ENCODE assay signal across 8 cellular contexts in the genomic region with DNA sequence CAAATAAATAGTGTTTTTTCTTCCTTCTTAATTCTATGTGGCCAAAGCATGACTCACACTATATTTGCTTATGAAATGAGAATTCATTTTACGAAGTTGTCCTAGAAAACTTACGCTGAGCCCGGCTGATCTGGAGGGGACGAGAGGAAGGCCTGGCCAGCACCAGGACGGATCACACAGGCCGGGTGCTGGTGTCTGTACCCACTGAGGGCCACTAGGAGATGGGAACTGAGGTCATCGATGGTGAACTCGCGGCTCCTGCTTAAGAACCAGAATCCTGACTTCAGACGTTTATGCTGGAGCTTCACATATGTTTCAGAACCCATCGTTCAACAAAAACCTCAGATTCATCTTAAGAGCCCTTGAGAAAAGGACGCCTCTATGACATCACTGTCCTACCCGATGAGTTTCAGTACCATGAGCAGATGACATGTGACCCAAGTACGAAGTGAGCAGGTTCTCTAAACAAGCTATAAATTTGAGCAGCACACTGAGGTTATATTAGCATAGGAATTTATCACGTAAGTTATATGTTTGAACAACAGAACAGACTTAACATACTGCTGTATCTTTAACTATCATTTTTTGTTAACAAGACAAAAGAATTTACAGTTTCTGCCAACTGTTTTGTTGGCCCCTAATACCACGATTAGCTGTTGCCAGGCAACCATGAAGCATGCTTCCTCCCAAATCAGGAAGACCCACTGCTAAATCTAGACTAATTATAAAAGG.
DNase-seq lines count a peak whose midpoint lies in the region; ATAC-seq, FAIRE-seq and TF ChIP-seq lines count a peak whose summit lies in the region.

No MANE protein-coding gene starts in this region.

- H3K27me3 ChIP-seq in Karpas-422 (ENCODE audit: low read length), result no peaks in the 10 kb centered on the region
- no peaks in the 10 kb centered on the region for H3K27me3 ChIP-seq in ascending aorta
- H3K27me3 ChIP-seq in transverse colon, result no peaks in the 10 kb centered on the region

- H3K36me3 ChIP-seq in Karpas-422 (ENCODE audit: insufficient read depth, low read length), result no peaks in the 10 kb centered on the region
- H3K36me3 ChIP-seq in ascending aorta, result no peaks in the 10 kb centered on the region
- no peaks in the 10 kb centered on the region for H3K36me3 ChIP-seq in transverse colon

- peak; percentile 65 for TF ChIP-seq EP300 in transverse colon (IDR thresholded peaks at IDR 0.05; ENCODE audit: low read depth)

- H3K9ac ChIP-seq in Karpas-422 (ENCODE audit: low read length), result peak overlapping the region; percentile 38; the same call in 1 of the 2 replicates

- TF ChIP-seq CTCF in ascending aorta (IDR thresholded peaks at IDR 0.05), result no peak
- peak in 1 of 5 experiments; percentile 30 for TF ChIP-seq CTCF in transverse colon (IDR thresholded peaks at IDR 0.05)

- intact Hi-C loops in ascending aorta (cut with DNase I) (loop anchor here (2.0 to 5.0 kb wide), 4 partner anchors 32 to 607 kb away; a partner anchor contains a TSS), transverse colon (cut with DNase I; ENCODE audit: low total_unique reads) (loop anchor here (2.0 kb wide), 1 partner anchor 112 kb away; a partner anchor contains a TSS)

- H3K79me2 ChIP-seq in Karpas-422 (ENCODE audit: low read length), result no peaks in the 10 kb centered on the region

- H3K9me2 ChIP-seq in Karpas-422 (replicated peaks; ENCODE audit: insufficient read depth, low read length), result no peaks in the 10 kb centered on the region

- H3K4me1 ChIP-seq in Karpas-422 (ENCODE audit: low read length) (peaks cover 44% of the 10 kb centered on the region), ascending aorta (peaks cover 13 to 47% of the 10 kb centered on the region in 2 donors), transverse colon (peaks cover 17 to 43% (median 30%) of the 10 kb centered on the region in 4 donors)

- TF ChIP-seq POLR2A in GM12892 (IDR thresholded peaks at IDR 0.05; ENCODE audit: low read depth, low read length) (no peak; the same call in none of the 2 replicates), transverse colon (IDR thresholded peaks at IDR 0.05) (no peak)

- H3K27ac ChIP-seq in Karpas-422 (ENCODE audit: low read length) (no peak overlapping the region), ascending aorta (peak overlapping the region; percentile 86 to 91), transverse colon (peak overlapping the region; percentile 87 to 93 (median 91))

- H3K9me3 ChIP-seq in Karpas-422 (ENCODE audit: low read length) (no peaks in the 10 kb centered on the region), ascending aorta (no peaks in the 10 kb centered on the region), transverse colon (no peaks in the 10 kb centered on the region)

- no peak overlapping the region for H2AFZ ChIP-seq in Karpas-422 (ENCODE audit: low read length)

- H3K4me2 ChIP-seq in Karpas-422 (ENCODE audit: low read depth, low read length, poor library complexity, severe bottlenecking), result peak overlapping the region; percentile 83

- H4K20me1 ChIP-seq in Karpas-422 (ENCODE audit: insufficient read depth, low read depth, low read length), result no peaks in the 10 kb centered on the region; the same call in 1 of the 2 replicates

- peak; percentile 90 for FAIRE-seq in GM12892 (lab: Jason Lieb, UNC)

- 51 to 59% methylated on average over 12 to 16 of the region's 16 CpGs for WGBS in transverse colon (ENCODE audit: low coverage in 1 of 2), 2 donors

- H3K4me3 ChIP-seq in Karpas-422 (ENCODE audit: low read length) (no peak overlapping the region), ascending aorta (peak overlapping the region; percentile 24 to 43), transverse colon (no peak overlapping the region)

- ATAC-seq in GM21528 (IDR thresholded peaks at IDR 0.05; ENCODE audit: low FRiP score, unreplicated experiment), result peak; percentile 45

- in situ Hi-C loops in transverse colon (cut with MboI; ENCODE audit: low pct_ligation_motif_present in 1 of 4, low pct_unique_long_range_greater_than_20kb in 1 of 4, low sequenced_read_pairs in 3 of 4), result loop anchor here in 1 of 4 donors (10.0 kb wide), 1 partner anchor 610 kb away; no protein-coding TSS in a partner anchor

- DNase-seq in GM12892 (ENCODE audit: insufficient read length) (no peak), Karpas-422 (peak; percentile 58), ascending aorta (ENCODE audit: low spot score in 2 of 2) (peak in 1 of 2 donors; percentile 77), left kidney (ENCODE audit: low read depth, low spot score) (peak; percentile 60), transverse colon (peak; percentile 24), OCI-M1 (lab: John Stamatoyannopoulos, UW) (no peak), NCI-H2171 treated with DMSO at 0.1 percent for 48 hours (lab: John Stamatoyannopoulos, UW) (no peak)

Comparison
In these comparisons a context has a peak if more than half of its experiments do, and no peak if none do; other contexts are left out.
1. DNase-seq: peak in Karpas-422 (single experiment), left kidney (single experiment) and transverse colon (single experiment); none in GM12892 (single experiment), OCI-M1 (single experiment) and NCI-H2171 treated with DMSO at 0.1 percent for 48 hours (single experiment).
2. H3K4me3 ChIP-seq: peak in ascending aorta (2 of 2); none in Karpas-422 (single experiment) and transverse colon (0 of 4).